ENCODE assay signal across 10 cellular contexts in the genomic region with DNA sequence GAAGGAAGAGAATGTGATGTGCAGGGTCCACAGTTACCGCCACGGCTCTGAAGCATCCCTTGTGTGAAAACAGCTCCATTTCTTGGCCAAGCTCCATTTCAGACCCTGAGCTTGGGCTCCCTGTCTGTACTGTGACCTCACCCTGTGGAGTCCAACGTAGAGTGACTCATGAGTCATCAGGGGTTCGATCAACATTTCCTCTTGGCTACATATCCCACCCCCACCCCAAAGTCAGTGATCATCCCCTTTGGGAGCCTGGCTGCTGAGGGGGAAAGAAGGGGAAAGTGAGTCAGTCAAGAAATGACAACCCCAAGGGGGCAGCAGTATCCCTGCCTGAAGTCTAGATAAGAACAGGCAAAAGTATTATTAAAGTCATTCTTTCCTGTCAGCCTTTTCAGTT.
A peak's percentile ranks its signal among the peaks of the same experiment; 100 is the strongest.
DNase-seq lines count a peak whose midpoint lies in the region; ATAC-seq and TF ChIP-seq lines count a peak whose summit lies in the region.
"Had no signal": no experiment of that assay in that cellular context is flagged by ENCODE, and none has a peak within 500 bp of the region (broad histone marks: within the 10 kb centered on the region; RNA-seq: fewer than 3 reads in every experiment).

No MANE protein-coding gene starts in this region.

- H2AFZ ChIP-seq in OCI-LY3 (ENCODE audit: low read depth, low read length) (no peak overlapping the region; the same call in 1 of the 2 replicates), osteoblast (ENCODE audit: low read length) (no peak overlapping the region)

- H3K9me3 Mint-ChIP-seq in CD8-positive, alpha-beta T cell = no peaks in the 10 kb centered on the region
- peaks cover 1% of the 10 kb centered on the region for H3K9me3 Mint-ChIP-seq in activated naive CD8-positive, alpha-beta T cell treated with anti-CD3 and anti-CD28 coated beads for 36 hours

- ATAC-seq in CD8-positive, alpha-beta T cell = no peak
- ATAC-seq in GM19324 (IDR thresholded peaks at IDR 0.05; ENCODE audit: low FRiP score, unreplicated experiment) (no peak), upper lobe of left lung (ENCODE audit: low FRiP score in 2 of 2) (no peak), HG02970 (IDR thresholded peaks at IDR 0.05; ENCODE audit: low FRiP score, unreplicated experiment) (no peak)
- ATAC-seq: Right ventricle myocardium inferior had no signal

- TF ChIP-seq POLR2A in upper lobe of left lung (IDR thresholded peaks at IDR 0.05) = no peak

- intact Hi-C loops in CD8-positive, alpha-beta T cell (cut with DNase I, micrococcal nuclease) = loop anchor here (2.0 to 5.0 kb wide), 2 partner anchors 13 to 359 kb away; no protein-coding TSS in a partner anchor

- CTCF ChIA-PET in CD8-positive, alpha-beta T cell (lab: Charles Lee) = interaction anchor here (0.7 to 2.5 kb wide), 7 partner anchors 11 to 181 kb away, joined by 3 to 13 read pairs (median 3); partner anchors contain the start of gene REL

- peak in 3 of 7 experiments; percentile 40 to 50 (median 49) for DNase-seq in CD8-positive, alpha-beta T cell
- peak; percentile 60 for DNase-seq in activated naive CD8-positive, alpha-beta T cell treated with anti-CD3 and anti-CD28 coated beads for 36 hours
- DNase-seq in osteoblast (ENCODE audit: insufficient read length, low spot score, missing footprints) = no peak
- no peak for DNase-seq in NCI-H82 (lab: John Stamatoyannopoulos, UW)
- no peak for DNase-seq in upper lobe of left lung
- DNase-seq: GDM1 had no signal

- TF ChIP-seq EP300 in upper lobe of left lung (IDR thresholded peaks at IDR 0.05) = no peak

- no peaks in the 10 kb centered on the region for H3K36me3 Mint-ChIP-seq in CD8-positive, alpha-beta T cell
- H3K36me3 Mint-ChIP-seq in activated naive CD8-positive, alpha-beta T cell treated with anti-CD3 and anti-CD28 coated beads for 36 hours = peaks cover 10% of the 10 kb centered on the region

- WGBS in upper lobe of left lung, 2 donors = 64% methylated on average over 4 of the region's 4 CpGs

- no peak overlapping the region for H3K9ac ChIP-seq in OCI-LY3 (ENCODE audit: low read length)

- H3K4me3 ChIP-seq in CD8-positive, alpha-beta T cell (ENCODE audit: low read depth, low read length) = no peak overlapping the region
- H3K4me3 ChIP-seq in OCI-LY3 (ENCODE audit: low read length) = no peak overlapping the region
- H3K4me3 ChIP-seq in osteoblast (ENCODE audit: insufficient read depth, low read length) = no peak overlapping the region
- no peak overlapping the region for H3K4me3 ChIP-seq in upper lobe of left lung

- peak overlapping the region; percentile 78 for H3K27ac Mint-ChIP-seq in CD8-positive, alpha-beta T cell
- H3K27ac Mint-ChIP-seq in activated naive CD8-positive, alpha-beta T cell treated with anti-CD3 and anti-CD28 coated beads for 36 hours = peak overlapping the region; percentile 90

- H3K4me1 ChIP-seq in CD8-positive, alpha-beta T cell (ENCODE audit: insufficient read depth, low read length) = peaks cover 32% of the 10 kb centered on the region
- H3K4me1 ChIP-seq in OCI-LY3 (ENCODE audit: low read length) = peaks cover 31% of the 10 kb centered on the region
- no peaks in the 10 kb centered on the region for H3K4me1 ChIP-seq in osteoblast (ENCODE audit: insufficient read depth, low read length)
- no peaks in the 10 kb centered on the region for H3K4me1 ChIP-seq in upper lobe of left lung

- H3K27me3 Mint-ChIP-seq in CD8-positive, alpha-beta T cell (ENCODE audit: low read depth) = peaks cover 5% of the 10 kb centered on the region
- no peaks in the 10 kb centered on the region for H3K27me3 Mint-ChIP-seq in activated naive CD8-positive, alpha-beta T cell treated with anti-CD3 and anti-CD28 coated beads for 36 hours

- no peak overlapping the region for H3K4me3 Mint-ChIP-seq in CD8-positive, alpha-beta T cell
- H3K4me3 Mint-ChIP-seq in activated naive CD8-positive, alpha-beta T cell treated with anti-CD3 and anti-CD28 coated beads for 36 hours = peak overlapping the region; percentile 13

- POLR2A ChIA-PET in CD8-positive, alpha-beta T cell (lab: Charles Lee) = interaction anchor here (0.6 to 3.7 kb wide), 5 partner anchors 12 to 266 kb away, joined by 3 to 20 read pairs (median 4); partner anchors contain the start of gene REL

- no peaks in the 10 kb centered on the region for H3K27me3 ChIP-seq in CD8-positive, alpha-beta T cell (ENCODE audit: insufficient read depth, low read length)
- H3K27me3 ChIP-seq in OCI-LY3 (ENCODE audit: low read depth, low read length) (no peaks in the 10 kb centered on the region), osteoblast (ENCODE audit: insufficient read depth, low read length) (peaks cover 13% of the 10 kb centered on the region), upper lobe of left lung (no peaks in the 10 kb centered on the region)

- peaks cover 43% of the 10 kb centered on the region for H3K4me1 Mint-ChIP-seq in CD8-positive, alpha-beta T cell (ENCODE audit: low read depth)
- H3K4me1 Mint-ChIP-seq in activated naive CD8-positive, alpha-beta T cell treated with anti-CD3 and anti-CD28 coated beads for 36 hours = peaks cover 52% of the 10 kb centered on the region

- peak overlapping the region; percentile 18; the same call in 1 of the 2 replicates for H3K4me2 ChIP-seq in OCI-LY3 (ENCODE audit: low read length)
- H3K4me2 ChIP-seq in osteoblast (ENCODE audit: insufficient read depth, low read length) = no peak overlapping the region

- H3K79me2 ChIP-seq in OCI-LY3 (ENCODE audit: low read length) (no peaks in the 10 kb centered on the region), osteoblast (ENCODE audit: insufficient read depth, low read length) (no peaks in the 10 kb centered on the region)

- no peaks in the 10 kb centered on the region for H3K36me3 ChIP-seq in CD8-positive, alpha-beta T cell (ENCODE audit: insufficient read depth, low read length)
- H3K36me3 ChIP-seq in OCI-LY3 (replicated peaks; ENCODE audit: low read depth, low read length) (no peaks in the 10 kb centered on the region), osteoblast (ENCODE audit: insufficient read depth, low read length) (no peaks in the 10 kb centered on the region), upper lobe of left lung (no peaks in the 10 kb centered on the region)

- TF ChIP-seq CTCF in CD8-positive, alpha-beta T cell (IDR thresholded peaks at IDR 0.05) = peak; percentile 19
- TF ChIP-seq CTCF in OCI-LY3 (IDR thresholded peaks at IDR 0.05; ENCODE audit: low read depth, low read length) = peak; percentile 61
- peak; percentile 20 for TF ChIP-seq CTCF in osteoblast (IDR thresholded peaks at IDR 0.05; ENCODE audit: extremely low read depth, low read depth, low read length)
- TF ChIP-seq CTCF in upper lobe of left lung (IDR thresholded peaks at IDR 0.05) = peak in 2 of 6 experiments; percentile 12 to 14

- H3K27ac ChIP-seq in CD8-positive, alpha-beta T cell (ENCODE audit: low read depth, low read length) = no peak overlapping the region
- H3K27ac ChIP-seq in OCI-LY3 (ENCODE audit: low read length) (no peak overlapping the region), osteoblast (ENCODE audit: low read depth, low read length) (no peak overlapping the region), upper lobe of left lung (no peak overlapping the region)

- H3K9me3 ChIP-seq in CD8-positive, alpha-beta T cell (ENCODE audit: low read length) = no peaks in the 10 kb centered on the region
- H3K9me3 ChIP-seq in OCI-LY3 (ENCODE audit: insufficient read depth, low read length) (no peaks in the 10 kb centered on the region), osteoblast (ENCODE audit: low read depth, low read length) (no peaks in the 10 kb centered on the region), upper lobe of left lung (no peaks in the 10 kb centered on the region)

- no peaks in the 10 kb centered on the region for H4K20me1 ChIP-seq in OCI-LY3 (ENCODE audit: insufficient read depth, low read length)
- H4K20me1 ChIP-seq in osteoblast (ENCODE audit: insufficient read depth, low read length) = no peaks in the 10 kb centered on the region
